ENCODE assay signal across 2 cellular contexts in genomic region chr1:233735331-233735730, GRCh38.
TF ChIP-seq lines count a peak whose summit lies in the region.

No MANE protein-coding gene starts in this region.

TF ChIP-seq in SK-N-SH, 30 proteins besides CTCF, POLR2A, EP300 and RAD21:
- TF ChIP-seq SMC3 (IDR thresholded peaks at IDR 0.05; ENCODE audit: low read depth, low read length): no peak

TF ChIP-seq in H1, 55 proteins besides CTCF, POLR2A, EP300 and RAD21:
- no peak for TF ChIP-seq TCF12 (IDR thresholded peaks at IDR 0.05; ENCODE audit: low read depth, low read length)
- no peak for TF ChIP-seq CHD2 (IDR thresholded peaks at IDR 0.05; ENCODE audit: low read length)
- TF ChIP-seq POU5F1 (IDR thresholded peaks at IDR 0.05; ENCODE audit: low read depth, low read length): no peak
- TF ChIP-seq SP2 (IDR thresholded peaks at IDR 0.05; ENCODE audit: low read length): no peak
- TF ChIP-seq JUN (IDR thresholded peaks at IDR 0.05; ENCODE audit: low read depth, low read length): no peak
- TF ChIP-seq CREB1 (IDR thresholded peaks at IDR 0.05): no peak
- TF ChIP-seq, protein P1, sequence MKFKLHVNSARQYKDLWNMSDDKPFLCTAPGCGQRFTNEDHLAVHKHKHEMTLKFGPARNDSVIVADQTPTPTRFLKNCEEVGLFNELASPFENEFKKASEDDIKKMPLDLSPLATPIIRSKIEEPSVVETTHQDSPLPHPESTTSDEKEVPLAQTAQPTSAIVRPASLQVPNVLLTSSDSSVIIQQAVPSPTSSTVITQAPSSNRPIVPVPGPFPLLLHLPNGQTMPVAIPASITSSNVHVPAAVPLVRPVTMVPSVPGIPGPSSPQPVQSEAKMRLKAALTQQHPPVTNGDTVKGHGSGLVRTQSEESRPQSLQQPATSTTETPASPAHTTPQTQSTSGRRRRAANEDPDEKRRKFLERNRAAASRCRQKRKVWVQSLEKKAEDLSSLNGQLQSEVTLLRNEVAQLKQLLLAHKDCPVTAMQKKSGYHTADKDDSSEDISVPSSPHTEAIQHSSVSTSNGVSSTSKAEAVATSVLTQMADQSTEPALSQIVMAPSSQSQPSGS (IDR thresholded peaks at IDR 0.05; ENCODE audit: low read length): no peak
- no peak for TF ChIP-seq EGR1 (IDR thresholded peaks at IDR 0.05; ENCODE audit: borderline replicate concordance, low read depth, low read length)
- TF ChIP-seq USF2 (IDR thresholded peaks at IDR 0.05; ENCODE audit: low read length): no peak
- no peak for TF ChIP-seq BCL11A (IDR thresholded peaks at IDR 0.05; ENCODE audit: low read depth in 2 of 2, low read length in 2 of 2)
TF ChIP-seq in H1: peak in this region for 0.
